In genomic region chr1:19311503-19311930, GRCh38 we compare ENCODE assay signal across 1 cellular context.
TF ChIP-seq lines count a peak whose summit lies in the region.

No MANE protein-coding gene starts in this region.

TF ChIP-seq in GM12878, 131 proteins besides CTCF, POLR2A, EP300 and RAD21:
- TF ChIP-seq CHD2 (IDR thresholded peaks at IDR 0.05; ENCODE audit: borderline replicate concordance, low read depth, low read length), result no peak
- 0 out of 2 replicates have a peak, but pooled peaks have one; percentile 20 for TF ChIP-seq ASH2L (IDR thresholded peaks at IDR 0.05; ENCODE audit: borderline replicate concordance, low read depth)
